2 cellular contexts compared by ENCODE assay signal in the genomic region with DNA sequence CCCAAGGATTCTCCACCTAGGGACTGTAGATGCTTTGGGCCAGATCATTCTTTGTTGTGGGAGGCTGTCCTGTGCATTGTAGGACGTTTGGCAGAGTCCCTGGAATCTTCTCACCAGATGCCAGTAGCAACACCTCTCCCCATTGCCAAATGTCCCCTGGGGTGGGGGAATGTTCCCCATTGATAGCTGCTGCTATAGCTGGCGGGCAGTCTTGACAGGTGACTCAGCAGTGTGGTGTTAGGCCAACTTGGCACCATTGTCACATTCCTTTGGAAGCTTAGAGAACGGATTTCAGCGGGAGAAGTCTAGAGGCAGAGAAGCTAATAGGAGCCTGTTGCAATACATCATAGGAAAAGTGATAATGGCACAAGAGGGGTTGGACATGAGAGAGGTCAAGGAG.
TF ChIP-seq lines count a peak whose summit lies in the region.

No MANE protein-coding gene starts in this region.

TF ChIP-seq in A549, 52 proteins besides CTCF, POLR2A, EP300 and RAD21 (continued from another document):
- TF ChIP-seq CEBPB (IDR thresholded peaks at IDR 0.05) (no peak; a peak in 1 of 4 replicates), RNF2 (IDR thresholded peaks at IDR 0.05; ENCODE audit: borderline replicate concordance, low read depth) (no peak), MAFK (IDR thresholded peaks at IDR 0.05; ENCODE audit: partially characterized antibody) (peak; percentile 21), SREBF2 (IDR thresholded peaks at IDR 0.05) (no peak), JUNB (IDR thresholded peaks at IDR 0.05) (peak; percentile 51; the same call in 1 of the 2 replicates), ZC3H11A (IDR thresholded peaks at IDR 0.05) (no peak), ESRRA (IDR thresholded peaks at IDR 0.05; ENCODE audit: borderline replicate concordance, low read length) (no peak), EHF (CRISPR knock-in tag; IDR thresholded peaks at IDR 0.05) (no peak), ZNF302 (CRISPR knock-in tag; IDR thresholded peaks at IDR 0.05) (no peak), NR3C1 (IDR thresholded peaks at IDR 0.05) (no peak), ZSCAN20 (CRISPR knock-in tag; IDR thresholded peaks at IDR 0.05) (no peak), KDM1A (IDR thresholded peaks at IDR 0.05; ENCODE audit: low read depth) (no peak)
- TF ChIP-seq, protein P1, sequence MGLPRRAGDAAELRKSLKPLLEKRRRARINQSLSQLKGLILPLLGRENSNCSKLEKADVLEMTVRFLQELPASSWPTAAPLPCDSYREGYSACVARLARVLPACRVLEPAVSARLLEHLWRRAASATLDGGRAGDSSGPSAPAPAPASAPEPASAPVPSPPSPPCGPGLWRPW (IDR thresholded peaks at IDR 0.05): no peak
- TF ChIP-seq, protein P2, sequence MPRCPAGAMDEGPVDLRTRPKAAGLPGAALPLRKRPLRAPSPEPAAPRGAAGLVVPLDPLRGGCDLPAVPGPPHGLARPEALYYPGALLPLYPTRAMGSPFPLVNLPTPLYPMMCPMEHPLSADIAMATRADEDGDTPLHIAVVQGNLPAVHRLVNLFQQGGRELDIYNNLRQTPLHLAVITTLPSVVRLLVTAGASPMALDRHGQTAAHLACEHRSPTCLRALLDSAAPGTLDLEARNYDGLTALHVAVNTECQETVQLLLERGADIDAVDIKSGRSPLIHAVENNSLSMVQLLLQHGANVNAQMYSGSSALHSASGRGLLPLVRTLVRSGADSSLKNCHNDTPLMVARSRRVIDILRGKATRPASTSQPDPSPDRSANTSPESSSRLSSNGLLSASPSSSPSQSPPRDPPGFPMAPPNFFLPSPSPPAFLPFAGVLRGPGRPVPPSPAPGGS (IDR thresholded peaks at IDR 0.05): no peak
- TF ChIP-seq, protein P3, sequence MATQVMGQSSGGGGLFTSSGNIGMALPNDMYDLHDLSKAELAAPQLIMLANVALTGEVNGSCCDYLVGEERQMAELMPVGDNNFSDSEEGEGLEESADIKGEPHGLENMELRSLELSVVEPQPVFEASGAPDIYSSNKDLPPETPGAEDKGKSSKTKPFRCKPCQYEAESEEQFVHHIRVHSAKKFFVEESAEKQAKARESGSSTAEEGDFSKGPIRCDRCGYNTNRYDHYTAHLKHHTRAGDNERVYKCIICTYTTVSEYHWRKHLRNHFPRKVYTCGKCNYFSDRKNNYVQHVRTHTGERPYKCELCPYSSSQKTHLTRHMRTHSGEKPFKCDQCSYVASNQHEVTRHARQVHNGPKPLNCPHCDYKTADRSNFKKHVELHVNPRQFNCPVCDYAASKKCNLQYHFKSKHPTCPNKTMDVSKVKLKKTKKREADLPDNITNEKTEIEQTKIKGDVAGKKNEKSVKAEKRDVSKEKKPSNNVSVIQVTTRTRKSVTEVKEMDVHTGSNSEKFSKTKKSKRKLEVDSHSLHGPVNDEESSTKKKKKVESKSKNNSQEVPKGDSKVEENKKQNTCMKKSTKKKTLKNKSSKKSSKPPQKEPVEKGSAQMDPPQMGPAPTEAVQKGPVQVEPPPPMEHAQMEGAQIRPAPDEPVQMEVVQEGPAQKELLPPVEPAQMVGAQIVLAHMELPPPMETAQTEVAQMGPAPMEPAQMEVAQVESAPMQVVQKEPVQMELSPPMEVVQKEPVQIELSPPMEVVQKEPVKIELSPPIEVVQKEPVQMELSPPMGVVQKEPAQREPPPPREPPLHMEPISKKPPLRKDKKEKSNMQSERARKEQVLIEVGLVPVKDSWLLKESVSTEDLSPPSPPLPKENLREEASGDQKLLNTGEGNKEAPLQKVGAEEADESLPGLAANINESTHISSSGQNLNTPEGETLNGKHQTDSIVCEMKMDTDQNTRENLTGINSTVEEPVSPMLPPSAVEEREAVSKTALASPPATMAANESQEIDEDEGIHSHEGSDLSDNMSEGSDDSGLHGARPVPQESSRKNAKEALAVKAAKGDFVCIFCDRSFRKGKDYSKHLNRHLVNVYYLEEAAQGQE (IDR thresholded peaks at IDR 0.05): no peak

TF ChIP-seq in GM23338, 12 proteins besides CTCF, POLR2A, EP300 and RAD21 (continued from another document):
- TF ChIP-seq, protein P4, sequence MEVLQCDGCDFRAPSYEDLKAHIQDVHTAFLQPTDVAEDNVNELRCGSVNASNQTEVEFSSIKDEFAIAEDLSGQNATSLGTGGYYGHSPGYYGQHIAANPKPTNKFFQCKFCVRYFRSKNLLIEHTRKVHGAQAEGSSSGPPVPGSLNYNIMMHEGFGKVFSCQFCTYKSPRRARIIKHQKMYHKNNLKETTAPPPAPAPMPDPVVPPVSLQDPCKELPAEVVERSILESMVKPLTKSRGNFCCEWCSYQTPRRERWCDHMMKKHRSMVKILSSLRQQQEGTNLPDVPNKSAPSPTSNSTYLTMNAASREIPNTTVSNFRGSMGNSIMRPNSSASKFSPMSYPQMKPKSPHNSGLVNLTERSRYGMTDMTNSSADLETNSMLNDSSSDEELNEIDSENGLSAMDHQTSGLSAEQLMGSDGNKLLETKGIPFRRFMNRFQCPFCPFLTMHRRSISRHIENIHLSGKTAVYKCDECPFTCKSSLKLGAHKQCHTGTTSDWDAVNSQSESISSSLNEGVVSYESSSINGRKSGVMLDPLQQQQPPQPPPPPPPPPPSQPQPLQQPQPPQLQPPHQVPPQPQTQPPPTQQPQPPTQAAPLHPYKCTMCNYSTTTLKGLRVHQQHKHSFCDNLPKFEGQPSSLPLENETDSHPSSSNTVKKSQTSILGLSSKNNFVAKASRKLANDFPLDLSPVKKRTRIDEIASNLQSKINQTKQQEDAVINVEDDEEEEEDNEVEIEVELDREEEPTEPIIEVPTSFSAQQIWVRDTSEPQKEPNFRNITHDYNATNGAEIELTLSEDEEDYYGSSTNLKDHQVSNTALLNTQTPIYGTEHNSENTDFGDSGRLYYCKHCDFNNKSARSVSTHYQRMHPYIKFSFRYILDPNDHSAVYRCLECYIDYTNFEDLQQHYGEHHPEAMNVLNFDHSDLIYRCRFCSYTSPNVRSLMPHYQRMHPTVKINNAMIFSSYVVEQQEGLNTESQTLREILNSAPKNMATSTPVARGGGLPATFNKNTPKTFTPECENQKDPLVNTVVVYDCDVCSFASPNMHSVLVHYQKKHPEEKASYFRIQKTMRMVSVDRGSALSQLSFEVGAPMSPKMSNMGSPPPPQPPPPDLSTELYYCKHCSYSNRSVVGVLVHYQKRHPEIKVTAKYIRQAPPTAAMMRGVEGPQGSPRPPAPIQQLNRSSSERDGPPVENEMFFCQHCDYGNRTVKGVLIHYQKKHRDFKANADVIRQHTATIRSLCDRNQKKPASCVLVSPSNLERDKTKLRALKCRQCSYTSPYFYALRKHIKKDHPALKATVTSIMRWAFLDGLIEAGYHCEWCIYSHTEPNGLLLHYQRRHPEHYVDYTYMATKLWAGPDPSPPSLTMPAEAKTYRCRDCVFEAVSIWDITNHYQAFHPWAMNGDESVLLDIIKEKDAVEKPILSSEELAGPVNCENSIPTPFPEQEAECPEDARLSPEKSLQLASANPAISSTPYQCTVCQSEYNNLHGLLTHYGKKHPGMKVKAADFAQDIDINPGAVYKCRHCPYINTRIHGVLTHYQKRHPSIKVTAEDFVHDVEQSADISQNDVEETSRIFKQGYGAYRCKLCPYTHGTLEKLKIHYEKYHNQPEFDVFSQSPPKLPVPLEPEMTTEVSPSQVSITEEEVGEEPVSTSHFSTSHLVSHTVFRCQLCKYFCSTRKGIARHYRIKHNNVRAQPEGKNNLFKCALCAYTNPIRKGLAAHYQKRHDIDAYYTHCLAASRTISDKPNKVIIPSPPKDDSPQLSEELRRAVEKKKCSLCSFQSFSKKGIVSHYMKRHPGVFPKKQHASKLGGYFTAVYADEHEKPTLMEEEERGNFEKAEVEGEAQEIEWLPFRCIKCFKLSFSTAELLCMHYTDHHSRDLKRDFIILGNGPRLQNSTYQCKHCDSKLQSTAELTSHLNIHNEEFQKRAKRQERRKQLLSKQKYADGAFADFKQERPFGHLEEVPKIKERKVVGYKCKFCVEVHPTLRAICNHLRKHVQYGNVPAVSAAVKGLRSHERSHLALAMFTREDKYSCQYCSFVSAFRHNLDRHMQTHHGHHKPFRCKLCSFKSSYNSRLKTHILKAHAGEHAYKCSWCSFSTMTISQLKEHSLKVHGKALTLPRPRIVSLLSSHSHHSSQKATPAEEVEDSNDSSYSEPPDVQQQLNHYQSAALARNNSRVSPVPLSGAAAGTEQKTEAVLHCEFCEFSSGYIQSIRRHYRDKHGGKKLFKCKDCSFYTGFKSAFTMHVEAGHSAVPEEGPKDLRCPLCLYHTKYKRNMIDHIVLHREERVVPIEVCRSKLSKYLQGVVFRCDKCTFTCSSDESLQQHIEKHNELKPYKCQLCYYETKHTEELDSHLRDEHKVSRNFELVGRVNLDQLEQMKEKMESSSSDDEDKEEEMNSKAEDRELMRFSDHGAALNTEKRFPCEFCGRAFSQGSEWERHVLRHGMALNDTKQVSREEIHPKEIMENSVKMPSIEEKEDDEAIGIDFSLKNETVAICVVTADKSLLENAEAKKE (CRISPR knock-in tag; IDR thresholded peaks at IDR 0.05): no peak
- TF ChIP-seq, protein P3 (IDR thresholded peaks at IDR 0.05; ENCODE audit: unreplicated experiment): no peak
- TF ChIP-seq EZH2phosphoT487 (IDR thresholded peaks at IDR 0.05; ENCODE audit: unreplicated experiment) (no peak), ZNF114 (CRISPR knock-in tag; IDR thresholded peaks at IDR 0.05) (no peak), ZNF331 (CRISPR knock-in tag; IDR thresholded peaks at IDR 0.05; ENCODE audit: low read depth) (no peak), STAT1 (IDR thresholded peaks at IDR 0.05; ENCODE audit: unreplicated experiment) (no peak), EZH2 (IDR thresholded peaks at IDR 0.05; ENCODE audit: low read depth, unreplicated experiment) (no peak)
- TF ChIP-seq, protein P5, sequence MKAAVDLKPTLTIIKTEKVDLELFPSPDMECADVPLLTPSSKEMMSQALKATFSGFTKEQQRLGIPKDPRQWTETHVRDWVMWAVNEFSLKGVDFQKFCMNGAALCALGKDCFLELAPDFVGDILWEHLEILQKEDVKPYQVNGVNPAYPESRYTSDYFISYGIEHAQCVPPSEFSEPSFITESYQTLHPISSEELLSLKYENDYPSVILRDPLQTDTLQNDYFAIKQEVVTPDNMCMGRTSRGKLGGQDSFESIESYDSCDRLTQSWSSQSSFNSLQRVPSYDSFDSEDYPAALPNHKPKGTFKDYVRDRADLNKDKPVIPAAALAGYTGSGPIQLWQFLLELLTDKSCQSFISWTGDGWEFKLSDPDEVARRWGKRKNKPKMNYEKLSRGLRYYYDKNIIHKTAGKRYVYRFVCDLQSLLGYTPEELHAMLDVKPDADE (IDR thresholded peaks at IDR 0.05): no peak
TF ChIP-seq in GM23338: peak in this region for 0.
